1 cellular context compared by ENCODE assay signal in genomic region chr3:147364771-147365170, GRCh38.
TF ChIP-seq lines count a peak whose summit lies in the region.

No MANE protein-coding gene starts in this region.

TF ChIP-seq in endothelial cell of umbilical vein, 7 proteins besides CTCF, POLR2A, EP300 and RAD21:
- no peak for TF ChIP-seq GATA2 (IDR thresholded peaks at IDR 0.05; ENCODE audit: insufficient read depth, insufficient read length, low read depth, low read length)
- TF ChIP-seq FOS (IDR thresholded peaks at IDR 0.05; ENCODE audit: borderline replicate concordance, insufficient read depth, low read length) = no peak
- TF ChIP-seq JUN (IDR thresholded peaks at IDR 0.05; ENCODE audit: borderline replicate concordance, insufficient read depth, insufficient read length, low read depth) = no peak
- no peak for TF ChIP-seq MYC (IDR thresholded peaks at IDR 0.05; ENCODE audit: low read depth, low read length)
- no peak for TF ChIP-seq MAX (IDR thresholded peaks at IDR 0.05; ENCODE audit: insufficient read depth, insufficient read length)
- TF ChIP-seq POLR2AphosphoS5 (IDR thresholded peaks at IDR 0.05; ENCODE audit: insufficient read depth, low read depth, low read length) = no peak
- peak; percentile 0 for TF ChIP-seq EZH2 (IDR thresholded peaks at IDR 0.05; ENCODE audit: borderline replicate concordance, low read depth, low read length, severe bottlenecking)
TF ChIP-seq in endothelial cell of umbilical vein: peak in this region for 1.
